25 cellular contexts compared by ENCODE assay signal in genomic region chr18:25010623-25011374, GRCh38.
"Had no signal": no experiment of that assay in that cellular context is flagged by ENCODE, and none has a peak within 500 bp of the region (broad histone marks: within the 10 kb centered on the region; RNA-seq: fewer than 3 reads in every experiment).

No MANE protein-coding gene starts in this region.

- H3K27me3 Mint-ChIP-seq: activated CD4-positive, alpha-beta memory T cell treated with anti-CD3 and anti-CD28 coated beads for 36 hours; activated CD4-positive, alpha-beta T cell treated with anti-CD3 and anti-CD28 coated beads, Interleukin-2, amount 10 ng/mL, durations not matched to agents 7 days and 5 days; activated naive CD8-positive, alpha-beta T cell; IgD-negative memory B cell had no signal

- H3K36me3 Mint-ChIP-seq: activated CD4-positive, alpha-beta memory T cell treated with anti-CD3 and anti-CD28 coated beads for 36 hours; activated naive CD8-positive, alpha-beta T cell; IgD-negative memory B cell had no signal

- ATAC-seq: activated T-cell treated with anti-CD3 and anti-CD28 coated beads, Interleukin-2, amount 50 U/mL, for 4 hours; PC-3; SK-N-SH treated with all-trans-retinoic acid at 6 μM for 48 hours; T-helper 17 cell had no signal

- H3K9me3 ChIP-seq: SJSA1 had no signal

- H3K9me3 Mint-ChIP-seq: activated CD4-positive, alpha-beta memory T cell treated with anti-CD3 and anti-CD28 coated beads for 36 hours; activated CD4-positive, alpha-beta T cell treated with anti-CD3 and anti-CD28 coated beads, Interleukin-2, amount 10 ng/mL, durations not matched to agents 7 days and 5 days; activated naive CD4-positive, alpha-beta T cell treated with anti-CD3 and anti-CD28 coated beads for 36 hours had no signal

- H3K27me3 ChIP-seq: SJSA1 had no signal

- H3K27ac ChIP-seq: SJSA1, VCaP had no signal

- H3K4me3 Mint-ChIP-seq: activated CD4-positive, alpha-beta memory T cell treated with anti-CD3 and anti-CD28 coated beads for 36 hours; activated CD4-positive, alpha-beta T cell treated with anti-CD3 and anti-CD28 coated beads, Interleukin-2, amount 10 ng/mL, durations not matched to agents 7 days and 5 days; activated naive CD4-positive, alpha-beta T cell treated with anti-CD3 and anti-CD28 coated beads for 36 hours; activated naive CD8-positive, alpha-beta T cell; activated T-cell treated with anti-CD3 and anti-CD28 coated beads, Interleukin-2, amount 50 U/mL, for 4 hours; brain; T-helper 17 cell had no signal

- H3K4me1 ChIP-seq: SJSA1 had no signal

- H3K4me3 ChIP-seq: SJSA1 had no signal

- H3K27ac Mint-ChIP-seq: activated CD4-positive, alpha-beta memory T cell treated with anti-CD3 and anti-CD28 coated beads for 36 hours; activated CD4-positive, alpha-beta T cell treated with anti-CD3 and anti-CD28 coated beads, Interleukin-2, amount 10 ng/mL, durations not matched to agents 7 days and 5 days; activated naive CD4-positive, alpha-beta T cell treated with anti-CD3 and anti-CD28 coated beads for 36 hours; activated naive CD8-positive, alpha-beta T cell; brain; IgD-negative memory B cell; T-helper 17 cell had no signal

- H3K4me1 Mint-ChIP-seq: IgD-negative memory B cell, T-helper 17 cell had no signal

- H3K36me3 ChIP-seq: SJSA1 had no signal

- DNase-seq: activated CD4-positive, alpha-beta memory T cell treated with anti-CD3 and anti-CD28 coated beads for 36 hours; activated CD4-positive, alpha-beta T cell treated with anti-CD3 and anti-CD28 coated beads, Interleukin-2, amount 10 ng/mL, durations not matched to agents 7 days and 5 days; activated CD4-positive, CD25-positive, alpha-beta regulatory T cell; activated CD8-positive, alpha-beta memory T cell treated with anti-CD3 and anti-CD28 coated beads for 24 hours; activated gamma-delta T cell; activated naive CD4-positive, alpha-beta T cell treated with anti-CD3 and anti-CD28 coated beads for 36 hours; activated T-cell treated with anti-CD3 and anti-CD28 coated beads, Interleukin-2, amount 50 U/mL, for 4 hours; amygdala; KG1; NCI-H1105; NCI-H1436; NCI-H1694 treated with DMSO at 0.1 percent for 48 hours; NCI-H2029 treated with DMSO at 0.1 percent for 48 hours; NCI-H345; NCI-H510A; PC-3; SHP77; T-helper 17 cell; T1000 had no signal
